Comparison of ENCODE assay signal across 8 cellular contexts in genomic region chr13:48975101-48975925, GRCh38.
A peak's percentile ranks its signal among the peaks of the same experiment; 100 is the strongest.
DNase-seq lines count a peak whose midpoint lies in the region; ATAC-seq lines count a peak whose summit lies in the region.

FNDC3A (plus strand) TSS chr13:48975912; CDS start chr13:49006191, 30,279 bp downstream.

- peak; percentile 15 for ATAC-seq in HG02885 (IDR thresholded peaks at IDR 0.05; ENCODE audit: poor library complexity, unreplicated experiment)

- peak; percentile 37 for DNase-seq in activated gamma-delta T cell treated with Interleukin-2 at 50 U/mL for 16 hours
- no peak for DNase-seq in activated gamma-delta T cell (lab: John Stamatoyannopoulos, UW)
- peak; percentile 4 for DNase-seq in NCI-H510A (lab: John Stamatoyannopoulos, UW)
- DNase-seq in activated CD8-positive, alpha-beta memory T cell treated with anti-CD3 and anti-CD28 coated beads for 1 hour (ENCODE audit: extremely low read depth in 1 of 2, low read depth in 1 of 2), result peak; percentile 56 to 72
- peak; percentile 80 for DNase-seq in epidermal melanocyte (ENCODE audit: insufficient read length, low spot score)
- peak; percentile 52 for DNase-seq in middle frontal gyrus (ENCODE audit: extremely low spot score, low spot score)
- peak; percentile 1 to 2 for DNase-seq in stimulated activated CD8-positive, alpha-beta memory T cell treated with anti-CD3 and anti-CD28 coated beads, Interleukin-7, amount 100 ng/mL, for 48 hours (ENCODE audit: extremely low read depth in 1 of 2, low read depth in 1 of 2)
